In genomic region chr14:71355324-71356201, GRCh38 we compare ENCODE assay signal across 1 cellular context.
TF ChIP-seq lines count a peak whose summit lies in the region.

No MANE protein-coding gene starts in this region.

TF ChIP-seq in K562, 482 proteins besides CTCF, POLR2A, EP300 and RAD21 (continued from another document):
- no peak for TF ChIP-seq ZHX1 (conservative IDR thresholded peaks at IDR 0.05; ENCODE audit: low read length)
- TF ChIP-seq ZNF639 (CRISPR knock-in tag; conservative IDR thresholded peaks at IDR 0.05 in 1 of 2, IDR thresholded peaks at IDR 0.05 in 1 of 2) = peak in 1 of 2 experiments; percentile 42; a peak in 1 of 4 replicates
- TF ChIP-seq ILK (tag; IDR thresholded peaks at IDR 0.05; ENCODE audit: borderline replicate concordance, low read depth) = no peak
- no peak for TF ChIP-seq ZNF436 (CRISPR knock-in tag; IDR thresholded peaks at IDR 0.05)
- no peak for TF ChIP-seq EGR1 (conservative IDR thresholded peaks at IDR 0.05)
- TF ChIP-seq PML (IDR thresholded peaks at IDR 0.05; ENCODE audit: low read length) = no peak
- TF ChIP-seq PHB2 (IDR thresholded peaks at IDR 0.05; ENCODE audit: low read depth) = no peak
- TF ChIP-seq RBM22 (IDR thresholded peaks at IDR 0.05; ENCODE audit: low read depth, low read length, poor library complexity, severe bottlenecking) = no peak
- no peak for TF ChIP-seq ZC3H11A (IDR thresholded peaks at IDR 0.05; ENCODE audit: low read depth, low read length)
- TF ChIP-seq NELFE (IDR thresholded peaks at IDR 0.05; ENCODE audit: insufficient read depth, insufficient read length) = no peak
- no peak for TF ChIP-seq PBX2 (CRISPR knock-in tag; IDR thresholded peaks at IDR 0.05; ENCODE audit: low read depth)
- peak; percentile 66 for TF ChIP-seq PBX2 (tag; conservative IDR thresholded peaks at IDR 0.05; ENCODE audit: low read depth)
- no peak for TF ChIP-seq PPARD (CRISPR knock-in tag; IDR thresholded peaks at IDR 0.05)
- TF ChIP-seq ZNF449 (CRISPR knock-in tag; IDR thresholded peaks at IDR 0.05) = no peak
- no peak for TF ChIP-seq MEF2D (tag; conservative IDR thresholded peaks at IDR 0.05; ENCODE audit: low read depth)
- no peak for TF ChIP-seq CBX8 (IDR thresholded peaks at IDR 0.05; ENCODE audit: borderline replicate concordance, extremely low read depth, low read depth, low read length, poor library complexity, severe bottlenecking)
- TF ChIP-seq ELF4 (CRISPR knock-in tag; IDR thresholded peaks at IDR 0.05) = no peak
- peak; percentile 64 for TF ChIP-seq TCF3 (CRISPR knock-in tag; IDR thresholded peaks at IDR 0.05)
- no peak for TF ChIP-seq STAG1 (CRISPR knock-in tag; IDR thresholded peaks at IDR 0.05; ENCODE audit: borderline replicate concordance)
- no peak for TF ChIP-seq HMGN3 (IDR thresholded peaks at IDR 0.05; ENCODE audit: borderline replicate concordance, extremely low read depth, insufficient read length, low read depth, low read length)
- TF ChIP-seq TCF7 (IDR thresholded peaks at IDR 0.05; ENCODE audit: borderline replicate concordance) = no peak
- TF ChIP-seq LEF1 (IDR thresholded peaks at IDR 0.05) = no peak
- no peak for TF ChIP-seq BRD9 (IDR thresholded peaks at IDR 0.05; ENCODE audit: low read depth, partially characterized antibody)
- no peak for TF ChIP-seq MCM7 (IDR thresholded peaks at IDR 0.05)
- no peak for TF ChIP-seq ZFX (CRISPR knock-in tag; IDR thresholded peaks at IDR 0.05)
- TF ChIP-seq ZNF146 (CRISPR knock-in tag; IDR thresholded peaks at IDR 0.05; ENCODE audit: unreplicated experiment) = no peak
- no peak for TF ChIP-seq GTF2E2 (tag; IDR thresholded peaks at IDR 0.05)
- TF ChIP-seq CHCHD3 (CRISPR knock-in tag; IDR thresholded peaks at IDR 0.05) = no peak
- no peak for TF ChIP-seq MEF2A (IDR thresholded peaks at IDR 0.05; ENCODE audit: control insufficient read depth, low read depth, low read length)
- TF ChIP-seq ARID1B (IDR thresholded peaks at IDR 0.05) = peak; percentile 76
- no peak for TF ChIP-seq SLC30A9 (CRISPR knock-in tag; IDR thresholded peaks at IDR 0.05)
- TF ChIP-seq ATF3 (IDR thresholded peaks at IDR 0.05) = no peak
- no peak for TF ChIP-seq ATF3 (CRISPR knock-in tag; conservative IDR thresholded peaks at IDR 0.05)
- no peak for TF ChIP-seq ZNF311 (CRISPR knock-in tag; IDR thresholded peaks at IDR 0.05)
- no peak for TF ChIP-seq FOXA3 (CRISPR knock-in tag; conservative IDR thresholded peaks at IDR 0.05 in 1 of 2, IDR thresholded peaks at IDR 0.05 in 1 of 2)
- TF ChIP-seq PHF20 (IDR thresholded peaks at IDR 0.05; ENCODE audit: partially characterized antibody) = no peak
- no peak for TF ChIP-seq FOXA1 (IDR thresholded peaks at IDR 0.05; ENCODE audit: borderline replicate concordance)
- no peak for TF ChIP-seq HNRNPH1 (optimal IDR thresholded peaks at IDR 0.05; ENCODE audit: low read depth, low read length)
- 0 out of 2 replicates have a peak, but pooled peaks have one; percentile 32 for TF ChIP-seq ZNF766 (CRISPR knock-in tag; conservative IDR thresholded peaks at IDR 0.05)
- peak; percentile 50 to 63 for TF ChIP-seq KDM1A (IDR thresholded peaks at IDR 0.05)
- TF ChIP-seq ZNF398 (CRISPR knock-in tag; IDR thresholded peaks at IDR 0.05) = no peak
- no peak for TF ChIP-seq BRF1 (IDR thresholded peaks at IDR 0.05; ENCODE audit: borderline replicate concordance, extremely low read depth, insufficient read length)
- TF ChIP-seq ZSCAN32 (CRISPR knock-in tag; IDR thresholded peaks at IDR 0.05) = no peak
- TF ChIP-seq ZNF586 (CRISPR knock-in tag; conservative IDR thresholded peaks at IDR 0.05) = no peak
- no peak for TF ChIP-seq PCBP2 (IDR thresholded peaks at IDR 0.05; ENCODE audit: low read depth, low read length, poor library complexity, severe bottlenecking)
- TF ChIP-seq ZBTB5 (IDR thresholded peaks at IDR 0.05) = no peak
- TF ChIP-seq CREBBP (IDR thresholded peaks at IDR 0.05; ENCODE audit: low read depth, low read length) = no peak
- TF ChIP-seq DDX20 (tag; IDR thresholded peaks at IDR 0.05; ENCODE audit: low read depth) = no peak
- no peak for TF ChIP-seq ZNF263 (CRISPR knock-in tag; IDR thresholded peaks at IDR 0.05; ENCODE audit: borderline replicate concordance)
- peak in 1 of 3 experiments; percentile 19 for TF ChIP-seq YY1 (IDR thresholded peaks at IDR 0.05; ENCODE audit: borderline replicate concordance in 1 of 3, control insufficient read depth in 1 of 3, extremely low read depth in 1 of 3, insufficient read depth in 3 of 3, insufficient read length in 1 of 3, insufficient replicate concordance in 2 of 3, low read depth in 1 of 3, low read length in 2 of 3)
- no peak for TF ChIP-seq C11orf30 (IDR thresholded peaks at IDR 0.05; ENCODE audit: low read depth)
- no peak for TF ChIP-seq CUX1 (CRISPR knock-in tag; IDR thresholded peaks at IDR 0.05)
